9 cellular contexts compared by ENCODE assay signal in genomic region chr1:118960026-118960561, GRCh38. TPM values are rescaled to one million over a fixed set of nuclear protein-coding genes. Genes with fewer than 3 reads are reported as not detected.
A peak's percentile ranks its signal among the peaks of the same experiment; 100 is the strongest.
DNase-seq lines count a peak whose midpoint lies in the region; ATAC-seq, FAIRE-seq and TF ChIP-seq lines count a peak whose summit lies in the region.
"Had no signal": no experiment of that assay in that cellular context is flagged by ENCODE, and none has a peak within 500 bp of the region (broad histone marks: within the 10 kb centered on the region; RNA-seq: fewer than 3 reads in every experiment).

No MANE protein-coding gene starts in this region.

- TF ChIP-seq CTCF in GM12878 (IDR thresholded peaks at IDR 0.05 in 2 of 3, conservative IDR thresholded peaks at IDR 0.05 in 1 of 3; ENCODE audit: control insufficient read depth in 2 of 3, extremely low read depth in 1 of 3, insufficient read depth in 1 of 3, low read depth in 3 of 3, low read length in 3 of 3) (no peak), testis (IDR thresholded peaks at IDR 0.05) (no peak)

- H3K27me3 ChIP-seq in GM12878 (replicated peaks in 1 of 2; ENCODE audit: control insufficient read depth in 2 of 2, insufficient read depth in 2 of 2, low read length in 1 of 2) (no peaks in the 10 kb centered on the region), testis (no peaks in the 10 kb centered on the region)
- H3K27me3 ChIP-seq in CD4-positive, alpha-beta memory T cell (ENCODE audit: insufficient read depth, low read length): no peaks in the 10 kb centered on the region

- no peak for TF ChIP-seq RAD21 in GM12878 (IDR thresholded peaks at IDR 0.05; ENCODE audit: insufficient read depth, low read depth, low read length)

- no peaks in the 10 kb centered on the region for H3K36me3 Mint-ChIP-seq in activated T-helper 1 cell treated with anti-CD3 and anti-CD28 coated beads, Interleukin-12 subunit alpha, Interleukin-12 subunit beta, Interleukin-2, Interleukin-4 antibody, amounts not matched to agents 30 ng/mL and 10 ng/mL and 1 ng/mL, durations not matched to agents 14 hours and 24 hours and 36 hours (ENCODE audit: low read depth)
- peaks cover 0 to 1% of the 10 kb centered on the region in 2 donors for H3K36me3 Mint-ChIP-seq in CD4-positive, alpha-beta memory T cell

- TF ChIP-seq POLR2A in GM12878 (IDR thresholded peaks at IDR 0.05; ENCODE audit: low read depth, low read length): no peak
- no peak for TF ChIP-seq POLR2A in testis (IDR thresholded peaks at IDR 0.05)

- H3K36me3 ChIP-seq in GM12878 (ENCODE audit: control insufficient read depth in 2 of 2, insufficient read depth in 2 of 2, low read length in 1 of 2) (no peaks in the 10 kb centered on the region), testis (ENCODE audit: low read depth, missing control alignments) (no peaks in the 10 kb centered on the region)
- H3K36me3 ChIP-seq in CD4-positive, alpha-beta memory T cell (ENCODE audit: insufficient read depth, low read length): no peaks in the 10 kb centered on the region

- H3K4me3 Mint-ChIP-seq in activated T-helper 1 cell treated with anti-CD3 and anti-CD28 coated beads, Interleukin-12 subunit alpha, Interleukin-12 subunit beta, Interleukin-2, Interleukin-4 antibody, amounts not matched to agents 30 ng/mL and 10 ng/mL and 1 ng/mL, durations not matched to agents 14 hours and 24 hours and 36 hours: no peak overlapping the region
- no peak overlapping the region for H3K4me3 Mint-ChIP-seq in CD4-positive, alpha-beta memory T cell

- no peak for FAIRE-seq in GM12878 (lab: Jason Lieb, UNC)

- CTCF ChIA-PET in GM12878 (lab: Yijun Ruan, JAX): interaction anchor here (1.7 kb wide), 1 partner anchor 8 kb away, joined by 5 read pairs; no protein-coding TSS in a partner anchor
- CTCF ChIA-PET in CD4-positive, alpha-beta memory T cell (lab: Charles Lee; ENCODE audit: partially characterized antibody): no interaction called here

- peak in 1 of 2 experiments; percentile 42; a peak in 1 of 4 replicates for TF ChIP-seq EP300 in GM12878 (IDR thresholded peaks at IDR 0.05; ENCODE audit: borderline replicate concordance in 1 of 2, control insufficient read depth in 1 of 2, low read depth in 2 of 2, low read length in 2 of 2)

- intact Hi-C loops in GM12878 (cut with micrococcal nuclease; ENCODE audit: unreplicated experiment) (loop anchor here (5.0 kb wide), 1 partner anchor 43 kb away; no protein-coding TSS in a partner anchor), testis (cut with DNase I; ENCODE audit: low total_unique reads) (no loop called here)
- intact Hi-C loops in activated T-helper 1 cell treated with anti-CD3 and anti-CD28 coated beads, Interleukin-12 subunit alpha, Interleukin-12 subunit beta, Interleukin-2, Interleukin-4 antibody, amounts not matched to agents 30 ng/mL and 10 ng/mL and 1 ng/mL, durations not matched to agents 14 hours and 24 hours and 36 hours (cut with micrococcal nuclease): no loop called here
- intact Hi-C loops in CD4-positive, alpha-beta memory T cell (cut with micrococcal nuclease): no loop called here

- H3K9me3 Mint-ChIP-seq in activated T-helper 1 cell treated with anti-CD3 and anti-CD28 coated beads, Interleukin-12 subunit alpha, Interleukin-12 subunit beta, Interleukin-2, Interleukin-4 antibody, amounts not matched to agents 30 ng/mL and 10 ng/mL and 1 ng/mL, durations not matched to agents 14 hours and 24 hours and 36 hours: no peaks in the 10 kb centered on the region
- H3K9me3 Mint-ChIP-seq in CD4-positive, alpha-beta memory T cell: peaks cover 0 to 11% (median 5%) of the 10 kb centered on the region in 8 donors

- no peaks in the 10 kb centered on the region for H3K79me2 ChIP-seq in GM12878 (ENCODE audit: control insufficient read depth, insufficient read depth, low read length)
- H3K79me2 ChIP-seq: parathyroid adenoma had no signal

- H3K9me3 ChIP-seq in GM12878 (replicated peaks; ENCODE audit: control insufficient read depth, insufficient read depth, low read length) (no peaks in the 10 kb centered on the region), testis (no peaks in the 10 kb centered on the region)
- H3K9me3 ChIP-seq in CD4-positive, alpha-beta memory T cell (ENCODE audit: control insufficient read depth in 1 of 2, low read length in 2 of 2): no peaks in the 10 kb centered on the region

- H2AFZ ChIP-seq in GM12878 (ENCODE audit: control insufficient read depth, low read depth, low read length): no peak overlapping the region
- H2AFZ ChIP-seq: parathyroid adenoma had no signal

- no TSS peak for BruUV-seq in GM12878 (replicated peaks; lab: Mats Ljungman, UMichigan)

- ATAC-seq in GM21367 (IDR thresholded peaks at IDR 0.05; ENCODE audit: unreplicated experiment) (peak; percentile 81), HG03432 (IDR thresholded peaks at IDR 0.05; ENCODE audit: unreplicated experiment) (peak; percentile 88), GM12878 (peak; percentile 79)

- H3K9ac ChIP-seq in GM12878 (ENCODE audit: control insufficient read depth, insufficient read depth, low read length): no peak overlapping the region
- H3K9ac ChIP-seq: parathyroid adenoma had no signal

- H3K4me3 ChIP-seq in GM12878 (no peak overlapping the region), testis (no peak overlapping the region)
- no peak overlapping the region for H3K4me3 ChIP-seq in CD4-positive, alpha-beta memory T cell (ENCODE audit: low read length in 2 of 2)

- H3K27ac Mint-ChIP-seq in activated T-helper 1 cell treated with anti-CD3 and anti-CD28 coated beads, Interleukin-12 subunit alpha, Interleukin-12 subunit beta, Interleukin-2, Interleukin-4 antibody, amounts not matched to agents 30 ng/mL and 10 ng/mL and 1 ng/mL, durations not matched to agents 14 hours and 24 hours and 36 hours: no peak overlapping the region
- no peak overlapping the region for H3K27ac Mint-ChIP-seq in CD4-positive, alpha-beta memory T cell

- no peaks in the 10 kb centered on the region for H3K27me3 Mint-ChIP-seq in activated T-helper 1 cell treated with anti-CD3 and anti-CD28 coated beads, Interleukin-12 subunit alpha, Interleukin-12 subunit beta, Interleukin-2, Interleukin-4 antibody, amounts not matched to agents 30 ng/mL and 10 ng/mL and 1 ng/mL, durations not matched to agents 14 hours and 24 hours and 36 hours (ENCODE audit: insufficient read depth)
- peaks cover 0 to 1% of the 10 kb centered on the region in 2 donors for H3K27me3 Mint-ChIP-seq in CD4-positive, alpha-beta memory T cell

- 6% methylated on average over 7 of the region's 7 CpGs for WGBS in GM12878 (ENCODE audit: insufficient coverage, insufficient replicate concordance, low lambda C conversion rate, missing lambda C conversion rate)
- 64 to 72% methylated on average over 7 of the region's 7 CpGs for WGBS in testis, 2 donors

- POLR2A ChIA-PET in GM12878 (lab: Charles Lee): interaction anchor here (0.7 to 0.9 kb wide), 2 partner anchors 19 to 46 kb away, joined by 3 read pairs; no protein-coding TSS in a partner anchor
- POLR2A ChIA-PET in CD4-positive, alpha-beta memory T cell (lab: Charles Lee; ENCODE audit: partially characterized antibody): no interaction called here

- DNase-seq in COLO668 (lab: John Stamatoyannopoulos, UW; ENCODE audit: unreplicated experiment) (peak; percentile 73), GM12878 (ENCODE audit: low read depth, low spot score) (peak; percentile 46), testis (no peak), midbrain (lab: John Stamatoyannopoulos, UW) (no peak)
- no peak for DNase-seq in activated T-helper 1 cell treated with anti-CD3 and anti-CD28 coated beads, Interleukin-12 subunit alpha, Interleukin-12 subunit beta, Interleukin-2, Interleukin-4 antibody, amounts not matched to agents 30 ng/mL and 10 ng/mL and 1 ng/mL, durations not matched to agents 14 hours and 24 hours and 36 hours (ENCODE audit: low spot score)
- DNase-seq in CD4-positive, alpha-beta memory T cell: no peak

- H3K4me1 ChIP-seq in GM12878 (ENCODE audit: control insufficient read depth, insufficient read depth, low read length) (peaks cover 11% of the 10 kb centered on the region), testis (no peaks in the 10 kb centered on the region)
- no peaks in the 10 kb centered on the region for H3K4me1 ChIP-seq in CD4-positive, alpha-beta memory T cell (ENCODE audit: insufficient read depth, low read length)
- H3K4me1 ChIP-seq: parathyroid adenoma had no signal

- in situ Hi-C loops in GM12878 (cut with MboI): loop anchor here (5.0 kb wide), 1 partner anchor 48 kb away; no protein-coding TSS in a partner anchor

- H4K20me1 ChIP-seq in GM12878 (ENCODE audit: control insufficient read depth, insufficient read depth): no peaks in the 10 kb centered on the region

- SMC1A ChIA-PET in GM12878 (lab: Charles Lee; ENCODE audit: uncharacterized antibody, unreplicated experiment): interaction anchor here (0.5 to 1.6 kb wide), 6 partner anchors 11 to 812 kb away, joined by 3 to 5 read pairs (median 3); no protein-coding TSS in a partner anchor

- H3K4me1 Mint-ChIP-seq in activated T-helper 1 cell treated with anti-CD3 and anti-CD28 coated beads, Interleukin-12 subunit alpha, Interleukin-12 subunit beta, Interleukin-2, Interleukin-4 antibody, amounts not matched to agents 30 ng/mL and 10 ng/mL and 1 ng/mL, durations not matched to agents 14 hours and 24 hours and 36 hours (ENCODE audit: low read depth): no peaks in the 10 kb centered on the region
- H3K4me1 Mint-ChIP-seq in CD4-positive, alpha-beta memory T cell: no peaks in the 10 kb centered on the region

- H3K4me2 ChIP-seq in GM12878 (ENCODE audit: control insufficient read depth, insufficient read depth): peak overlapping the region; percentile 47; the same call in 1 of the 2 replicates

- RAD21 ChIA-PET in GM12878 (lab: Charles Lee; ENCODE audit: unreplicated experiment): interaction anchor here (1.2 kb wide), 1 partner anchor 44 kb away, joined by 6 read pairs; no protein-coding TSS in a partner anchor

- no peak overlapping the region for H3K27ac ChIP-seq in GM12878 (ENCODE audit: control insufficient read depth, insufficient read depth)
- H3K27ac ChIP-seq in CD4-positive, alpha-beta memory T cell (ENCODE audit: low read depth, low read length): no peak overlapping the region
- no peak overlapping the region for H3K27ac ChIP-seq in testis
- H3K27ac ChIP-seq: parathyroid adenoma had no signal

RNA-seq across cellular contexts. Expression of gene TBX15, which starts 28.0 kb away (rescaled TPM):
- total RNA-seq in GM12878 (2013; cell fraction: nucleolus; rRNA removed): 0.15 and 0.17 TPM in 2 replicates
- 0.85 and 1.1 TPM in 2 replicates for total RNA-seq in GM12878 (2014; rRNA removed)
- total RNA-seq in GM12878 (2014; rRNA removed; fragmentation: Illumina TruSeq; extraction: Trizol): 0.51 and 0.72 TPM in 2 replicates
- 1.1 TPM in 2 replicates for total RNA-seq in GM12878 (2021)
- 0.21 TPM for polyA plus RNA-seq in GM12878 (2011; ENCODE audit: low read depth)
- 9.4 and 10.8 TPM in 2 replicates for polyA plus RNA-seq in GM12878 (2011; rRNA removed)
- 8.2 and 8.3 TPM in 2 replicates for polyA plus RNA-seq in GM12878 (2011; cell fraction: cytosol; rRNA removed)
- polyA plus RNA-seq in GM12878 (2011; cell fraction: nucleus; rRNA removed): 4.8 and 8.2 TPM in 2 replicates
- 0.39 and 0.69 TPM in 2 replicates for polyA plus RNA-seq in GM12878 (2012)
- 1.1 and 1.2 TPM in 2 replicates for polyA plus RNA-seq in GM12878 (2014; fragmentation: Illumina TruSeq; extraction: Trizol)
- polyA plus RNA-seq in GM12878 (2014; fragmentation: Nextera tagmentation; extraction: Ambion mirVana): 1 to 10 TPM in 1 of 2 experiments, under 1 TPM in 1; 0.90 to 1.1 TPM
- polyA plus RNA-seq in GM12878 (2014; rRNA removed): 0.64 and 0.82 TPM in 2 replicates
- 1 to 10 TPM in 1 of 2 experiments, under 1 TPM in 1; 0.78 to 1.3 TPM for polyA plus RNA-seq in GM12878 (2016; fragmentation: Nextera tagmentation; extraction: Ambion mirVana)
- polyA minus RNA-seq in GM12878 (2011; rRNA and poly(A)+ RNA removed): 16.8 and 17.7 TPM in 2 replicates
- polyA minus RNA-seq in GM12878 (2011; cell fraction: cytosol; rRNA and poly(A)+ RNA removed): 3.5 and 4.9 TPM in 2 replicates
- 6.5 and 7.3 TPM in 2 replicates for polyA minus RNA-seq in GM12878 (2011; cell fraction: nucleus; rRNA and poly(A)+ RNA removed)
- total RNA-seq in activated T-helper 1 cell treated with anti-CD3 and anti-CD28 coated beads, Interleukin-12 subunit alpha, Interleukin-12 subunit beta, Interleukin-2, Interleukin-4 antibody, amounts not matched to agents 30 ng/mL and 10 ng/mL and 1 ng/mL, durations not matched to agents 14 hours and 24 hours and 36 hours: not detected in 2 replicates
- not detected for total RNA-seq in CD4-positive, alpha-beta memory T cell
- under 1 TPM in 1 of 2 donors, not detected in 1; 0.05 TPM for polyA plus RNA-seq in CD4-positive, alpha-beta memory T cell
- total RNA-seq in testis: under 1 TPM; 0.63 to 0.74 TPM
- polyA plus RNA-seq in testis (ENCODE audit: insufficient read depth, low read depth, low replicate concordance): 1.5 TPM

Comparison
In these comparisons a context has a peak if more than half of its experiments do, and no peak if none do; other contexts are left out.
1. DNase-seq: peak in COLO668 (single experiment) and GM12878 (single experiment); none in activated T-helper 1 cell treated with anti-CD3 and anti-CD28 coated beads, Interleukin-12 subunit alpha, Interleukin-12 subunit beta, Interleukin-2, Interleukin-4 antibody, amounts not matched to agents 30 ng/mL and 10 ng/mL and 1 ng/mL, durations not matched to agents 14 hours and 24 hours and 36 hours (single experiment), CD4-positive, alpha-beta memory T cell (0 of 5), testis (single experiment) and midbrain (single experiment).
2. Peak in every context shown above with its lines, with median percentiles within 50 percentile points of each other: ATAC-seq.